In the genomic region with DNA sequence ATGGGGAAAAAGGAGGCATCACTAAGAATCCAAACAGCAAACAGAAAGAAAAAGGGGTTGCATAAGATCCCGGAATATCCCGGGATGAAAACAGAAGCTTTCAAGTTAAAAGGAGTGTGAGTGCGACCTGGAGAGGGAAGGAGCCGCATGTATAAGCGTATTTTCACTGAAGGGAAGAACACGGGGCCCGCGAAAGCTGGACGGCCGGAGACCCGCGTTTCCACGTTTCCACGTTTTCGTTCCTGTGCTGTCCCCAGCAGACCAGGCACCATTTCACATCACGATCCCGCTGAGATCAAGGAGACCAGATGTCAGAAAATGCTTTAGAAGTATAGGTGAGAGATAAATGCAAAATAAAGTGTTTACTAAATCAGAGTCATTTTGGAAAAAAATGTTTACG, we compare ENCODE assay signal across 26 cellular contexts.
"Had no signal": no experiment of that assay in that cellular context is flagged by ENCODE, and none has a peak within 500 bp of the region (broad histone marks: within the 10 kb centered on the region; RNA-seq: fewer than 3 reads in every experiment).

No MANE protein-coding gene starts in this region.

- H3K4me1 ChIP-seq: foreskin keratinocyte, gastrocnemius medialis had no signal

- H3K27ac Mint-ChIP-seq: activated B cell treated with CpG ODN at 0.5 μM for 24 hours; activated CD8-positive, alpha-beta T cell treated with anti-CD3 and anti-CD28 coated beads for 36 hours; activated naive CD4-positive, alpha-beta T cell treated with anti-CD3 and anti-CD28 coated beads, Interleukin-2, amount 50 U/mL, for 72 hours; activated naive CD8-positive, alpha-beta T cell treated with anti-CD3 and anti-CD28 coated beads, Interleukin-2, amount 10 ng/mL, durations not matched to agents 7 days and 5 days; activated T-helper 17 cell treated with anti-CD3 and anti-CD28 coated beads, Interleukin-2, amount 50 U/mL, for 72 hours; T-helper 17 cell; T-helper 2 cell treated with Interferon-gamma antibody and Interleukin-4, amounts not matched to agents 5 μg/mL and 100 μg/mL, for 36 hours had no signal

- H3K9me3 ChIP-seq: gastrocnemius medialis had no signal

- H3K4me1 Mint-ChIP-seq: activated B cell treated with CpG ODN at 0.5 μM for 24 hours; activated naive CD8-positive, alpha-beta T cell treated with anti-CD3 and anti-CD28 coated beads, Interleukin-2, amount 10 ng/mL, durations not matched to agents 7 days and 5 days; activated T-helper 17 cell treated with anti-CD3 and anti-CD28 coated beads, Interleukin-2, amount 50 U/mL, for 72 hours; central memory CD8-positive, alpha-beta T cell had no signal

- DNase-seq: activated B cell treated with CpG ODN at 0.5 μM for 24 hours; activated CD4-positive, alpha-beta T cell treated with anti-CD3 and anti-CD28 coated beads for 48 hours; activated CD4-positive, alpha-beta T cell treated with anti-CD3 and anti-CD28 coated beads, Interleukin-2, amount 50 U/mL, for 1 hour; activated CD4-positive, alpha-beta T cell treated with anti-CD3 and anti-CD28 coated beads, Interleukin-2, amount 50 U/mL, for 48 hours; activated CD8-positive, alpha-beta T cell treated with anti-CD3 and anti-CD28 coated beads for 36 hours; activated effector memory CD4-positive, alpha-beta T cell treated with Interleukin-2 at 50 U/mL for 16 hours; activated gamma-delta T cell treated with Interleukin-2 at 50 U/mL for 16 hours; activated naive CD4-positive, alpha-beta T cell treated with Interleukin-2 at 50 U/mL for 16 hours; activated naive CD8-positive, alpha-beta T cell treated with anti-CD3 and anti-CD28 coated beads, Interleukin-2, amount 10 ng/mL, durations not matched to agents 7 days and 5 days; activated T-cell treated with anti-CD3 and anti-CD28 coated beads, Interleukin-2, amount 50 U/mL, for 4 hours; amniotic stem cell; anterior cingulate cortex; brain microvascular endothelial cell; effector CD8-positive, alpha-beta T cell; foreskin keratinocyte; gastrocnemius medialis; glutamatergic neuron; T-helper 1 cell; T-helper 17 cell; T1000; WERI-Rb-1 had no signal

- H3K27me3 Mint-ChIP-seq: activated B cell treated with CpG ODN at 0.5 μM for 24 hours; activated CD8-positive, alpha-beta T cell treated with anti-CD3 and anti-CD28 coated beads for 36 hours; activated naive CD8-positive, alpha-beta T cell treated with anti-CD3 and anti-CD28 coated beads, Interleukin-2, amount 10 ng/mL, durations not matched to agents 7 days and 5 days had no signal

- H3K4me3 ChIP-seq: gastrocnemius medialis had no signal

- H3K36me3 ChIP-seq: brain microvascular endothelial cell, gastrocnemius medialis, WERI-Rb-1 had no signal

- ATAC-seq: activated CD8-positive, alpha-beta T cell treated with anti-CD3 and anti-CD28 coated beads for 36 hours; activated naive CD4-positive, alpha-beta T cell treated with anti-CD3 and anti-CD28 coated beads, Interleukin-2, amount 50 U/mL, for 72 hours; activated T-cell treated with anti-CD3 and anti-CD28 coated beads, Interleukin-2, amount 50 U/mL, for 4 hours; activated T-helper 17 cell treated with anti-CD3 and anti-CD28 coated beads, Interleukin-2, amount 50 U/mL, for 72 hours; esophagus mucosa; foreskin keratinocyte; gastrocnemius medialis; T-helper 17 cell had no signal

- H3K27me3 ChIP-seq: brain microvascular endothelial cell, foreskin keratinocyte, gastrocnemius medialis had no signal

- H3K4me3 Mint-ChIP-seq: activated B cell treated with CpG ODN at 0.5 μM for 24 hours; activated CD8-positive, alpha-beta T cell treated with anti-CD3 and anti-CD28 coated beads for 36 hours; activated naive CD8-positive, alpha-beta T cell treated with anti-CD3 and anti-CD28 coated beads, Interleukin-2, amount 10 ng/mL, durations not matched to agents 7 days and 5 days; activated T-cell treated with anti-CD3 and anti-CD28 coated beads, Interleukin-2, amount 50 U/mL, for 4 hours; activated T-helper 17 cell treated with anti-CD3 and anti-CD28 coated beads, Interleukin-2, amount 50 U/mL, for 72 hours; central memory CD8-positive, alpha-beta T cell; T-helper 17 cell; T-helper 2 cell treated with Interferon-gamma antibody and Interleukin-4, amounts not matched to agents 5 μg/mL and 100 μg/mL, for 36 hours had no signal

- H3K27ac ChIP-seq: brain microvascular endothelial cell, foreskin keratinocyte, gastrocnemius medialis, WERI-Rb-1 had no signal

- H3K9me3 Mint-ChIP-seq: activated B cell treated with CpG ODN at 0.5 μM for 24 hours; activated CD8-positive, alpha-beta T cell treated with anti-CD3 and anti-CD28 coated beads for 36 hours; activated naive CD4-positive, alpha-beta T cell treated with anti-CD3 and anti-CD28 coated beads, Interleukin-2, amount 50 U/mL, for 72 hours; activated naive CD8-positive, alpha-beta T cell treated with anti-CD3 and anti-CD28 coated beads, Interleukin-2, amount 10 ng/mL, durations not matched to agents 7 days and 5 days; activated T-cell treated with anti-CD3 and anti-CD28 coated beads, Interleukin-2, amount 50 U/mL, for 4 hours; activated T-helper 17 cell treated with anti-CD3 and anti-CD28 coated beads, Interleukin-2, amount 50 U/mL, for 72 hours; central memory CD8-positive, alpha-beta T cell; T-helper 2 cell treated with Interferon-gamma antibody and Interleukin-4, amounts not matched to agents 5 μg/mL and 100 μg/mL, for 36 hours had no signal

- H3K36me3 Mint-ChIP-seq: activated naive CD4-positive, alpha-beta T cell treated with anti-CD3 and anti-CD28 coated beads, Interleukin-2, amount 50 U/mL, for 72 hours; activated naive CD8-positive, alpha-beta T cell treated with anti-CD3 and anti-CD28 coated beads, Interleukin-2, amount 10 ng/mL, durations not matched to agents 7 days and 5 days had no signal
